Comparison of ENCODE assay signal across 16 cellular contexts in genomic region chr6:129444683-129445082, GRCh38.
A peak's percentile ranks its signal among the peaks of the same experiment; 100 is the strongest.
DNase-seq lines count a peak whose midpoint lies in the region; ATAC-seq and TF ChIP-seq lines count a peak whose summit lies in the region.
"Had no signal": no experiment of that assay in that cellular context is flagged by ENCODE, and none has a peak within 500 bp of the region (broad histone marks: within the 10 kb centered on the region; RNA-seq: fewer than 3 reads in every experiment).

No MANE protein-coding gene starts in this region.

- H3K27me3 Mint-ChIP-seq in activated naive CD8-positive, alpha-beta T cell, result no peaks in the 10 kb centered on the region
- H3K27me3 Mint-ChIP-seq: CD4-positive, alpha-beta memory T cell had no signal

- no peaks in the 10 kb centered on the region for H3K27me3 ChIP-seq in left ventricle myocardium inferior (ENCODE audit: low read depth)
- H3K27me3 ChIP-seq in right atrium auricular region, result no peaks in the 10 kb centered on the region
- H3K27me3 ChIP-seq: BE2C had no signal

- no peak for TF ChIP-seq CTCF in left ventricle myocardium inferior (IDR thresholded peaks at IDR 0.05; ENCODE audit: borderline replicate concordance)
- no peak for TF ChIP-seq CTCF in right atrium auricular region (IDR thresholded peaks at IDR 0.05)

- ATAC-seq in stimulated activated naive CD8-positive, alpha-beta T cell treated with anti-CD3 and anti-CD28 coated beads, Interleukin-15, Interleukin-2, amounts not matched to agents 100 U/mL and 50 U/mL, for 24 hours, result peak; percentile 83
- ATAC-seq in HG03460 (IDR thresholded peaks at IDR 0.05; ENCODE audit: unreplicated experiment), result no peak

- peaks cover 58% of the 10 kb centered on the region for H3K4me1 Mint-ChIP-seq in activated naive CD8-positive, alpha-beta T cell (ENCODE audit: low read depth)

- H3K4me3 Mint-ChIP-seq in activated naive CD8-positive, alpha-beta T cell, result no peak overlapping the region
- H3K4me3 Mint-ChIP-seq: CD4-positive, alpha-beta memory T cell had no signal

- H3K4me3 ChIP-seq in left ventricle myocardium inferior (no peak overlapping the region), right atrium auricular region (no peak overlapping the region)
- H3K4me3 ChIP-seq: GM23248, HAP-1 had no signal

- DNase-seq in left ventricle myocardium inferior (no peak), right atrium auricular region (ENCODE audit: low spot score) (no peak), Ammon's horn (ENCODE audit: low spot score) (no peak)
- DNase-seq in stimulated activated naive CD8-positive, alpha-beta T cell treated with anti-CD3 and anti-CD28 coated beads, Interleukin-15, Interleukin-2, amounts not matched to agents 100 U/mL and 50 U/mL, for 24 hours, result no peak
- DNase-seq in stimulated activated CD4-positive, alpha-beta T cell treated with anti-CD3 and anti-CD28 coated beads, Interleukin-2, amount 100 ng/mL, for 24 hours, result no peak
- DNase-seq: BE2C; C1 segment of cervical spinal cord; CD4-positive, alpha-beta memory T cell; DMS153; DMS79; GDM1; GM23248 had no signal

- H3K36me3 Mint-ChIP-seq in activated naive CD8-positive, alpha-beta T cell, result peaks cover 2% of the 10 kb centered on the region

- H3K36me3 ChIP-seq in left ventricle myocardium inferior (peaks cover 23% of the 10 kb centered on the region), right atrium auricular region (peaks cover 8% of the 10 kb centered on the region)
- H3K36me3 ChIP-seq: BE2C, HAP-1 had no signal

- H3K9me3 Mint-ChIP-seq in activated naive CD8-positive, alpha-beta T cell (ENCODE audit: low read depth), result no peaks in the 10 kb centered on the region
- H3K9me3 Mint-ChIP-seq: CD4-positive, alpha-beta memory T cell had no signal

- H3K27ac ChIP-seq in left ventricle myocardium inferior (replicated peaks) (peak overlapping the region; percentile 29), right atrium auricular region (no peak overlapping the region)
- H3K27ac ChIP-seq: GM23248, HL-60 had no signal

- H3K27ac Mint-ChIP-seq in activated naive CD8-positive, alpha-beta T cell, result peak overlapping the region; percentile 50

- H3K4me1 ChIP-seq in left ventricle myocardium inferior, result peaks cover 32% of the 10 kb centered on the region
- H3K4me1 ChIP-seq in right atrium auricular region, result peaks cover 0 to 11% of the 10 kb centered on the region in 2 donors
- H3K4me1 ChIP-seq: BE2C had no signal

- H3K9me3 ChIP-seq in left ventricle myocardium inferior (replicated peaks) (no peaks in the 10 kb centered on the region), right atrium auricular region (no peaks in the 10 kb centered on the region)
- H3K9me3 ChIP-seq: BE2C, HAP-1 had no signal

- intact Hi-C loops in left ventricle myocardium inferior (cut with micrococcal nuclease), result no loop called here
